ENCODE assay signal across 1 cellular context in genomic region chr1:40951943-40952743, GRCh38.
A peak's percentile ranks its signal among the peaks of the same experiment; 100 is the strongest.
TF ChIP-seq lines count a peak whose summit lies in the region.

No MANE protein-coding gene starts in this region.

TF ChIP-seq in K562, 482 proteins besides CTCF, POLR2A, EP300 and RAD21 (continued from another document and continues in another):
- TF ChIP-seq, protein P1, sequence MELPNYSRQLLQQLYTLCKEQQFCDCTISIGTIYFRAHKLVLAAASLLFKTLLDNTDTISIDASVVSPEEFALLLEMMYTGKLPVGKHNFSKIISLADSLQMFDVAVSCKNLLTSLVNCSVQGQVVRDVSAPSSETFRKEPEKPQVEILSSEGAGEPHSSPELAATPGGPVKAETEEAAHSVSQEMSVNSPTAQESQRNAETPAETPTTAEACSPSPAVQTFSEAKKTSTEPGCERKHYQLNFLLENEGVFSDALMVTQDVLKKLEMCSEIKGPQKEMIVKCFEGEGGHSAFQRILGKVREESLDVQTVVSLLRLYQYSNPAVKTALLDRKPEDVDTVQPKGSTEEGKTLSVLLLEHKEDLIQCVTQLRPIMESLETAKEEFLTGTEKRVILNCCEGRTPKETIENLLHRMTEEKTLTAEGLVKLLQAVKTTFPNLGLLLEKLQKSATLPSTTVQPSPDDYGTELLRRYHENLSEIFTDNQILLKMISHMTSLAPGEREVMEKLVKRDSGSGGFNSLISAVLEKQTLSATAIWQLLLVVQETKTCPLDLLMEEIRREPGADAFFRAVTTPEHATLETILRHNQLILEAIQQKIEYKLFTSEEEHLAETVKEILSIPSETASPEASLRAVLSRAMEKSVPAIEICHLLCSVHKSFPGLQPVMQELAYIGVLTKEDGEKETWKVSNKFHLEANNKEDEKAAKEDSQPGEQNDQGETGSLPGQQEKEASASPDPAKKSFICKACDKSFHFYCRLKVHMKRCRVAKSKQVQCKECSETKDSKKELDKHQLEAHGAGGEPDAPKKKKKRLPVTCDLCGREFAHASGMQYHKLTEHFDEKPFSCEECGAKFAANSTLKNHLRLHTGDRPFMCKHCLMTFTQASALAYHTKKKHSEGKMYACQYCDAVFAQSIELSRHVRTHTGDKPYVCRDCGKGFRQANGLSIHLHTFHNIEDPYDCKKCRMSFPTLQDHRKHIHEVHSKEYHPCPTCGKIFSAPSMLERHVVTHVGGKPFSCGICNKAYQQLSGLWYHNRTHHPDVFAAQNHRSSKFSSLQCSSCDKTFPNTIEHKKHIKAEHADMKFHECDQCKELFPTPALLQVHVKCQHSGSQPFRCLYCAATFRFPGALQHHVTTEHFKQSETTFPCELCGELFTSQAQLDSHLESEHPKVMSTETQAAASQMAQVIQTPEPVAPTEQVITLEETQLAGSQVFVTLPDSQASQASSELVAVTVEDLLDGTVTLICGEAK (IDR thresholded peaks at IDR 0.05), result no peak
- TF ChIP-seq, protein P1 (CRISPR knock-in tag; IDR thresholded peaks at IDR 0.05), result no peak
- TF ChIP-seq RB1 (IDR thresholded peaks at IDR 0.05; ENCODE audit: low read depth) (peak; percentile 76; the same call in 1 of the 2 replicates), CBX2 (IDR thresholded peaks at IDR 0.05; ENCODE audit: insufficient read depth, low read length, poor library complexity, severe bottlenecking) (no peak), ZNF609 (CRISPR knock-in tag; IDR thresholded peaks at IDR 0.05; ENCODE audit: borderline replicate concordance) (no peak), ZNF512 (tag; IDR thresholded peaks at IDR 0.05) (no peak), STAT6 (CRISPR knock-in tag; IDR thresholded peaks at IDR 0.05) (no peak), NUFIP1 (IDR thresholded peaks at IDR 0.05; ENCODE audit: partially characterized antibody) (no peak), SIX5 (IDR thresholded peaks at IDR 0.05; ENCODE audit: borderline replicate concordance in 1 of 2, insufficient read depth in 1 of 2, low read depth in 1 of 2, low read length in 2 of 2) (no peak), CREB1 (IDR thresholded peaks at IDR 0.05) (no peak), CREB1 (CRISPR knock-in tag; IDR thresholded peaks at IDR 0.05) (no peak), RCOR1 (IDR thresholded peaks at IDR 0.05; ENCODE audit: borderline replicate concordance in 1 of 2, low read depth in 2 of 2, low read length in 2 of 2) (peak in 1 of 2 experiments; percentile 60; a peak in 1 of 4 replicates), RBM34 (IDR thresholded peaks at IDR 0.05; ENCODE audit: borderline replicate concordance, insufficient read depth, low read length) (no peak), MCM5 (IDR thresholded peaks at IDR 0.05; ENCODE audit: low read depth) (no peak), E2F5 (CRISPR knock-in tag; IDR thresholded peaks at IDR 0.05) (no peak), VEZF1 (CRISPR knock-in tag; IDR thresholded peaks at IDR 0.05) (no peak), ZNF551 (CRISPR knock-in tag; IDR thresholded peaks at IDR 0.05) (no peak), NRF1 (conservative IDR thresholded peaks at IDR 0.05 in 1 of 2, IDR thresholded peaks at IDR 0.05 in 1 of 2) (no peak), EGR1 (conservative IDR thresholded peaks at IDR 0.05) (no peak), TGIF2 (CRISPR knock-in tag; IDR thresholded peaks at IDR 0.05) (no peak), CREBBP (IDR thresholded peaks at IDR 0.05; ENCODE audit: low read depth, low read length) (no peak), FOS (IDR thresholded peaks at IDR 0.05; ENCODE audit: extremely low read depth, insufficient read length) (no peak), ELF4 (CRISPR knock-in tag; IDR thresholded peaks at IDR 0.05) (no peak)
- TF ChIP-seq, protein P2, sequence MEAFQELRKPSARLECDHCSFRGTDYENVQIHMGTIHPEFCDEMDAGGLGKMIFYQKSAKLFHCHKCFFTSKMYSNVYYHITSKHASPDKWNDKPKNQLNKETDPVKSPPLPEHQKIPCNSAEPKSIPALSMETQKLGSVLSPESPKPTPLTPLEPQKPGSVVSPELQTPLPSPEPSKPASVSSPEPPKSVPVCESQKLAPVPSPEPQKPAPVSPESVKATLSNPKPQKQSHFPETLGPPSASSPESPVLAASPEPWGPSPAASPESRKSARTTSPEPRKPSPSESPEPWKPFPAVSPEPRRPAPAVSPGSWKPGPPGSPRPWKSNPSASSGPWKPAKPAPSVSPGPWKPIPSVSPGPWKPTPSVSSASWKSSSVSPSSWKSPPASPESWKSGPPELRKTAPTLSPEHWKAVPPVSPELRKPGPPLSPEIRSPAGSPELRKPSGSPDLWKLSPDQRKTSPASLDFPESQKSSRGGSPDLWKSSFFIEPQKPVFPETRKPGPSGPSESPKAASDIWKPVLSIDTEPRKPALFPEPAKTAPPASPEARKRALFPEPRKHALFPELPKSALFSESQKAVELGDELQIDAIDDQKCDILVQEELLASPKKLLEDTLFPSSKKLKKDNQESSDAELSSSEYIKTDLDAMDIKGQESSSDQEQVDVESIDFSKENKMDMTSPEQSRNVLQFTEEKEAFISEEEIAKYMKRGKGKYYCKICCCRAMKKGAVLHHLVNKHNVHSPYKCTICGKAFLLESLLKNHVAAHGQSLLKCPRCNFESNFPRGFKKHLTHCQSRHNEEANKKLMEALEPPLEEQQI (IDR thresholded peaks at IDR 0.05), result peak; percentile 60; the same call in 1 of the 2 replicates
- TF ChIP-seq, protein P3, sequence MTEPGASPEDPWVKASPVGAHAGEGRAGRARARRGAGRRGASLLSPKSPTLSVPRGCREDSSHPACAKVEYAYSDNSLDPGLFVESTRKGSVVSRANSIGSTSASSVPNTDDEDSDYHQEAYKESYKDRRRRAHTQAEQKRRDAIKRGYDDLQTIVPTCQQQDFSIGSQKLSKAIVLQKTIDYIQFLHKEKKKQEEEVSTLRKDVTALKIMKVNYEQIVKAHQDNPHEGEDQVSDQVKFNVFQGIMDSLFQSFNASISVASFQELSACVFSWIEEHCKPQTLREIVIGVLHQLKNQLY (CRISPR knock-in tag; conservative IDR thresholded peaks at IDR 0.05), result no peak
